Comparison of ENCODE assay signal across 1 cellular context in the genomic region with DNA sequence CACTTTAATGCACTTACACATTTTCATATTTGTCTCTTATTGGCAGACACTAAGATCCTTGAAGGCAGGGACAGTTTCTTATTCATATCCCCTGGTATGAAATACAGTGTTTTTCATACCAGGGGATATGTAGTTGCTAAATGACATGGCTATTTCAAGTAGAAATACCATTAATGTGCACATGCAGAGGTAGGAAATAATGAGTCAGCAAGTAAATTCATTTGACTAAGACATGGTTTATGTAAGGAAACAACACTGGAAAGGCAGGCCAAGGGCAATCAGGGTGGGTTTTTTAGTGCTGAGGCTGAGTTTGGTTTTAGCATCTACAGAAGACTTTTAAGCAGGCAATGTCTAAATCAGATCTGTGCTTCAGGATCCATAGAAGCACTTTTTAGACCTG.
TF ChIP-seq lines count a peak whose summit lies in the region.

No MANE protein-coding gene starts in this region.

TF ChIP-seq in K562, 482 proteins besides CTCF, POLR2A, EP300 and RAD21 (continued from another document):
- TF ChIP-seq, protein P1, sequence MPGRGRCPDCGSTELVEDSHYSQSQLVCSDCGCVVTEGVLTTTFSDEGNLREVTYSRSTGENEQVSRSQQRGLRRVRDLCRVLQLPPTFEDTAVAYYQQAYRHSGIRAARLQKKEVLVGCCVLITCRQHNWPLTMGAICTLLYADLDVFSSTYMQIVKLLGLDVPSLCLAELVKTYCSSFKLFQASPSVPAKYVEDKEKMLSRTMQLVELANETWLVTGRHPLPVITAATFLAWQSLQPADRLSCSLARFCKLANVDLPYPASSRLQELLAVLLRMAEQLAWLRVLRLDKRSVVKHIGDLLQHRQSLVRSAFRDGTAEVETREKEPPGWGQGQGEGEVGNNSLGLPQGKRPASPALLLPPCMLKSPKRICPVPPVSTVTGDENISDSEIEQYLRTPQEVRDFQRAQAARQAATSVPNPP (IDR thresholded peaks at IDR 0.05; ENCODE audit: borderline replicate concordance, insufficient read depth, insufficient read length), result no peak
- TF ChIP-seq, protein P2, sequence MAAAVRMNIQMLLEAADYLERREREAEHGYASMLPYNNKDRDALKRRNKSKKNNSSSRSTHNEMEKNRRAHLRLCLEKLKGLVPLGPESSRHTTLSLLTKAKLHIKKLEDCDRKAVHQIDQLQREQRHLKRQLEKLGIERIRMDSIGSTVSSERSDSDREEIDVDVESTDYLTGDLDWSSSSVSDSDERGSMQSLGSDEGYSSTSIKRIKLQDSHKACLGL (CRISPR knock-in tag; IDR thresholded peaks at IDR 0.05; ENCODE audit: borderline replicate concordance, poor library complexity, severe bottlenecking), result no peak
- TF ChIP-seq ZNF133 (CRISPR knock-in tag; IDR thresholded peaks at IDR 0.05) (no peak), FOXP1 (CRISPR knock-in tag; IDR thresholded peaks at IDR 0.05) (no peak), ARID2 (IDR thresholded peaks at IDR 0.05) (no peak), NCOA6 (IDR thresholded peaks at IDR 0.05) (no peak), ADNP (tag; IDR thresholded peaks at IDR 0.05) (no peak), ZNF764 (CRISPR knock-in tag; IDR thresholded peaks at IDR 0.05; ENCODE audit: low read depth) (no peak), FOXK1 (CRISPR knock-in tag; IDR thresholded peaks at IDR 0.05; ENCODE audit: borderline replicate concordance) (no peak), ELF4 (CRISPR knock-in tag; IDR thresholded peaks at IDR 0.05) (no peak), ZNF316 (IDR thresholded peaks at IDR 0.05) (peak; percentile 91), NFIX (CRISPR knock-in tag; IDR thresholded peaks at IDR 0.05; ENCODE audit: low read depth) (no peak), ZNF253 (CRISPR knock-in tag; conservative IDR thresholded peaks at IDR 0.05) (no peak), MAFK (IDR thresholded peaks at IDR 0.05; ENCODE audit: low read length) (peak; percentile 28; the same call in 1 of the 2 replicates), EGR1 (conservative IDR thresholded peaks at IDR 0.05) (no peak), C11orf30 (IDR thresholded peaks at IDR 0.05; ENCODE audit: low read depth) (peak; percentile 73), ZNF830 (CRISPR knock-in tag; IDR thresholded peaks at IDR 0.05) (no peak), MAFG (tag; conservative IDR thresholded peaks at IDR 0.05) (peak; percentile 66), FIP1L1 (IDR thresholded peaks at IDR 0.05; ENCODE audit: low read depth, low read length, poor library complexity, severe bottlenecking) (no peak), NFE2 (IDR thresholded peaks at IDR 0.05; ENCODE audit: low read depth) (0 out of 2 replicates have a peak, but pooled peaks have one; percentile 34)
- TF ChIP-seq, protein P3, sequence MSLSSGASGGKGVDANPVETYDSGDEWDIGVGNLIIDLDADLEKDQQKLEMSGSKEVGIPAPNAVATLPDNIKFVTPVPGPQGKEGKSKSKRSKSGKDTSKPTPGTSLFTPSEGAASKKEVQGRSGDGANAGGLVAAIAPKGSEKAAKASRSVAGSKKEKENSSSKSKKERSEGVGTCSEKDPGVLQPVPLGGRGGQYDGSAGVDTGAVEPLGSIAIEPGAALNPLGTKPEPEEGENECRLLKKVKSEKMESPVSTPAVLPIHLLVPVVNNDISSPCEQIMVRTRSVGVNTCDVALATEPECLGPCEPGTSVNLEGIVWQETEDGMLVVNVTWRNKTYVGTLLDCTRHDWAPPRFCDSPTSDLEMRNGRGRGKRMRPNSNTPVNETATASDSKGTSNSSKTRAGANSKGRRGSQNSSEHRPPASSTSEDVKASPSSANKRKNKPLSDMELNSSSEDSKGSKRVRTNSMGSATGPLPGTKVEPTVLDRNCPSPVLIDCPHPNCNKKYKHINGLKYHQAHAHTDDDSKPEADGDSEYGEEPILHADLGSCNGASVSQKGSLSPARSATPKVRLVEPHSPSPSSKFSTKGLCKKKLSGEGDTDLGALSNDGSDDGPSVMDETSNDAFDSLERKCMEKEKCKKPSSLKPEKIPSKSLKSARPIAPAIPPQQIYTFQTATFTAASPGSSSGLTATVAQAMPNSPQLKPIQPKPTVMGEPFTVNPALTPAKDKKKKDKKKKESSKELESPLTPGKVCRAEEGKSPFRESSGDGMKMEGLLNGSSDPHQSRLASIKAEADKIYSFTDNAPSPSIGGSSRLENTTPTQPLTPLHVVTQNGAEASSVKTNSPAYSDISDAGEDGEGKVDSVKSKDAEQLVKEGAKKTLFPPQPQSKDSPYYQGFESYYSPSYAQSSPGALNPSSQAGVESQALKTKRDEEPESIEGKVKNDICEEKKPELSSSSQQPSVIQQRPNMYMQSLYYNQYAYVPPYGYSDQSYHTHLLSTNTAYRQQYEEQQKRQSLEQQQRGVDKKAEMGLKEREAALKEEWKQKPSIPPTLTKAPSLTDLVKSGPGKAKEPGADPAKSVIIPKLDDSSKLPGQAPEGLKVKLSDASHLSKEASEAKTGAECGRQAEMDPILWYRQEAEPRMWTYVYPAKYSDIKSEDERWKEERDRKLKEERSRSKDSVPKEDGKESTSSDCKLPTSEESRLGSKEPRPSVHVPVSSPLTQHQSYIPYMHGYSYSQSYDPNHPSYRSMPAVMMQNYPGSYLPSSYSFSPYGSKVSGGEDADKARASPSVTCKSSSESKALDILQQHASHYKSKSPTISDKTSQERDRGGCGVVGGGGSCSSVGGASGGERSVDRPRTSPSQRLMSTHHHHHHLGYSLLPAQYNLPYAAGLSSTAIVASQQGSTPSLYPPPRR (CRISPR knock-in tag; IDR thresholded peaks at IDR 0.05; ENCODE audit: borderline replicate concordance), result no peak
TF ChIP-seq in K562: peak in this region for 6.
